24 cellular contexts compared by ENCODE assay signal in genomic region chr12:75891072-75891471, GRCh38.
DNase-seq lines count a peak whose midpoint lies in the region; ATAC-seq, FAIRE-seq and TF ChIP-seq lines count a peak whose summit lies in the region.
"Had no signal": no experiment of that assay in that cellular context is flagged by ENCODE, and none has a peak within 500 bp of the region (broad histone marks: within the 10 kb centered on the region; RNA-seq: fewer than 3 reads in every experiment).

No MANE protein-coding gene starts in this region.

- ATAC-seq in A549, result peak in 1 of 2 experiments; percentile 54; a peak in 3 of 6 replicates
- ATAC-seq in HG02938 (IDR thresholded peaks at IDR 0.05; ENCODE audit: unreplicated experiment), result no peak
- ATAC-seq: mucosa of descending colon; natural killer cell; stimulated activated naive CD8-positive, alpha-beta T cell treated with anti-CD3 and anti-CD28 coated beads, Interleukin-15, Interleukin-2, amounts not matched to agents 100 U/mL and 50 U/mL, for 24 hours had no signal

- DNase-seq in A549 (ENCODE audit: low read depth in 1 of 2, low spot score in 1 of 2), result no peak
- DNase-seq in NCI-H69 (lab: John Stamatoyannopoulos, UW), result no peak
- DNase-seq in midbrain (lab: John Stamatoyannopoulos, UW), result no peak
- no peak for DNase-seq in NCI-H1105 (lab: John Stamatoyannopoulos, UW)
- DNase-seq: ACHN; activated CD4-positive, alpha-beta T cell treated with anti-CD3 and anti-CD28 coated beads, Interleukin-2, amount 10 ng/mL, durations not matched to agents 7 days and 5 days; amniotic stem cell; brain microvascular endothelial cell; DMS79; mucosa of descending colon; natural killer cell; NCI-H1092; NCI-H1694 treated with DMSO at 0.1 percent for 48 hours; NCI-H526 treated with DMSO at 0.1 percent for 48 hours; ovary; SJCRH30; stimulated activated naive CD8-positive, alpha-beta T cell treated with anti-CD3 and anti-CD28 coated beads, Interleukin-15, Interleukin-2, amounts not matched to agents 100 U/mL and 50 U/mL, for 24 hours; SW 1271 had no signal

- CTCF ChIA-PET in A549 (lab: Yijun Ruan, JAX), result interaction anchor here (1.1 to 1.2 kb wide), 2 partner anchors 11 to 13 kb away, joined by 4 to 5 read pairs; no protein-coding TSS in a partner anchor
- CTCF ChIA-PET in HEK293 (lab: Yijun Ruan, JAX), result interaction anchor here (1.0 kb wide), 1 partner anchor 13 kb away, joined by 3 read pairs; no protein-coding TSS in a partner anchor

- H3K9me3 Mint-ChIP-seq in nephron, result no peaks in the 10 kb centered on the region
- H3K9me3 Mint-ChIP-seq: activated CD4-positive, alpha-beta T cell treated with anti-CD3 and anti-CD28 coated beads, Interleukin-2, amount 10 ng/mL, durations not matched to agents 7 days and 5 days; activated naive CD4-positive, alpha-beta T cell treated with anti-CD3 and anti-CD28 coated beads, Interleukin-2, amount 50 U/mL, for 24 hours; natural killer cell had no signal

- H3K4me3 Mint-ChIP-seq in nephron, result no peak overlapping the region
- H3K4me3 Mint-ChIP-seq: activated CD4-positive, alpha-beta T cell treated with anti-CD3 and anti-CD28 coated beads, Interleukin-2, amount 10 ng/mL, durations not matched to agents 7 days and 5 days; activated naive CD4-positive, alpha-beta T cell treated with anti-CD3 and anti-CD28 coated beads, Interleukin-2, amount 50 U/mL, for 24 hours; natural killer cell had no signal

- peak overlapping the region in 1 of 2 experiments; percentile 61; a peak in 3 of 6 replicates for H3K27ac ChIP-seq in A549
- no peak overlapping the region for H3K27ac ChIP-seq in HEK293 (ENCODE audit: extremely low read depth, low read depth, low read length)
- peak overlapping the region; percentile 14; the same call in 1 of the 2 replicates for H3K27ac ChIP-seq in VCaP
- H3K27ac ChIP-seq: brain microvascular endothelial cell, ovary, SJCRH30 had no signal

- no peak for TF ChIP-seq CTCF in A549 (IDR thresholded peaks at IDR 0.05)
- no peak for TF ChIP-seq CTCF in HEK293 (tag by site-specific recombination; IDR thresholded peaks at IDR 0.05)
- TF ChIP-seq CTCF in VCaP (conservative IDR thresholded peaks at IDR 0.05), result no peak
- TF ChIP-seq CTCF in nephron (IDR thresholded peaks at IDR 0.05; ENCODE audit: unreplicated experiment in 3 of 3), result no peak

- peaks cover 27% of the 10 kb centered on the region for H3K4me1 Mint-ChIP-seq in nephron
- H3K4me1 Mint-ChIP-seq: activated CD4-positive, alpha-beta T cell treated with anti-CD3 and anti-CD28 coated beads, Interleukin-2, amount 10 ng/mL, durations not matched to agents 7 days and 5 days; activated naive CD4-positive, alpha-beta T cell treated with anti-CD3 and anti-CD28 coated beads, Interleukin-2, amount 50 U/mL, for 24 hours; natural killer cell had no signal

- no peak for TF ChIP-seq POLR2A in A549 (IDR thresholded peaks at IDR 0.05; ENCODE audit: low read length)

- H3K36me3 ChIP-seq in HEK293 (ENCODE audit: control insufficient read depth in 2 of 2, insufficient read depth in 1 of 2, low read length in 2 of 2), result no peaks in the 10 kb centered on the region
- H3K36me3 ChIP-seq: brain microvascular endothelial cell, ovary, SJCRH30 had no signal

- no peak for FAIRE-seq in A549 (lab: Jason Lieb, UNC)
- FAIRE-seq: frontal cortex had no signal

- peak overlapping the region in 2 of 3 experiments; percentile 4 to 8 for H3K27ac Mint-ChIP-seq in nephron
- H3K27ac Mint-ChIP-seq: activated CD4-positive, alpha-beta T cell treated with anti-CD3 and anti-CD28 coated beads, Interleukin-2, amount 10 ng/mL, durations not matched to agents 7 days and 5 days; activated naive CD4-positive, alpha-beta T cell treated with anti-CD3 and anti-CD28 coated beads, Interleukin-2, amount 50 U/mL, for 24 hours had no signal

- H3K9me3 ChIP-seq in A549, result no peaks in the 10 kb centered on the region
- no peaks in the 10 kb centered on the region for H3K9me3 ChIP-seq in HEK293 (ENCODE audit: control insufficient read depth, insufficient read depth, low read depth, low read length)
- H3K9me3 ChIP-seq: mucosa of descending colon, ovary, SJCRH30 had no signal

- WGBS in A549 (ENCODE audit: missing lambda C conversion rate), result 56% methylated on average over 3 of the region's 3 CpGs

- TF ChIP-seq EP300 in A549 (IDR thresholded peaks at IDR 0.05), result no peak

- TF ChIP-seq RAD21 in A549 (conservative IDR thresholded peaks at IDR 0.05 in 1 of 2, IDR thresholded peaks at IDR 0.05 in 1 of 2), result no peak

- no peak overlapping the region for H3K4me3 ChIP-seq in A549
- no peak overlapping the region for H3K4me3 ChIP-seq in HEK293 (ENCODE audit: low read depth, low read length)
- H3K4me3 ChIP-seq: mucosa of descending colon, ovary, SJCRH30 had no signal

- 0 out of 3 replicates have a peak overlapping the region, but pooled peaks have one; percentile 19 for H3K4me2 ChIP-seq in A549

- H3K4me1 ChIP-seq in A549 (peaks cover 14% of the 10 kb centered on the region), HEK293 (ENCODE audit: control insufficient read depth, insufficient read depth, low read length) (no peaks in the 10 kb centered on the region; the same call in 1 of the 2 replicates)

- H3K27me3 Mint-ChIP-seq in nephron (ENCODE audit: low read depth), result peaks cover 5% of the 10 kb centered on the region

- POLR2A ChIA-PET in A549 (lab: Yijun Ruan, JAX) (no interaction called here), HEK293 (lab: Yijun Ruan, JAX) (no interaction called here)

- no peaks in the 10 kb centered on the region for H3K36me3 Mint-ChIP-seq in nephron (ENCODE audit: low read depth)
- H3K36me3 Mint-ChIP-seq: activated naive CD4-positive, alpha-beta T cell treated with anti-CD3 and anti-CD28 coated beads, Interleukin-2, amount 50 U/mL, for 24 hours; natural killer cell had no signal

TF ChIP-seq in A549, 52 proteins besides CTCF, POLR2A, EP300 and RAD21 (continues in another document):
- TF ChIP-seq RFX5 (IDR thresholded peaks at IDR 0.05), result no peak
- TF ChIP-seq CHD2 (IDR thresholded peaks at IDR 0.05; ENCODE audit: low read length, partially characterized antibody), result no peak
- TF ChIP-seq HEYL (CRISPR knock-in tag; IDR thresholded peaks at IDR 0.05), result no peak
- no peak for TF ChIP-seq POLR2AphosphoS2 (conservative IDR thresholded peaks at IDR 0.05; ENCODE audit: low read length)
- TF ChIP-seq, protein P1, sequence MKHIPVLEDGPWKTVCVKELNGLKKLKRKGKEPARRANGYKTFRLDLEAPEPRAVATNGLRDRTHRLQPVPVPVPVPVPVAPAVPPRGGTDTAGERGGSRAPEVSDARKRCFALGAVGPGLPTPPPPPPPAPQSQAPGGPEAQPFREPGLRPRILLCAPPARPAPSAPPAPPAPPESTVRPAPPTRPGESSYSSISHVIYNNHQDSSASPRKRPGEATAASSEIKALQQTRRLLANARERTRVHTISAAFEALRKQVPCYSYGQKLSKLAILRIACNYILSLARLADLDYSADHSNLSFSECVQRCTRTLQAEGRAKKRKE (CRISPR knock-in tag; IDR thresholded peaks at IDR 0.05; ENCODE audit: low read depth), result no peak
- TF ChIP-seq HOXB13 (CRISPR knock-in tag; IDR thresholded peaks at IDR 0.05; ENCODE audit: low read depth), result no peak
- no peak for TF ChIP-seq HMGXB4 (CRISPR knock-in tag; IDR thresholded peaks at IDR 0.05; ENCODE audit: borderline replicate concordance)
- TF ChIP-seq MAFK (IDR thresholded peaks at IDR 0.05; ENCODE audit: partially characterized antibody), result no peak

TF ChIP-seq in HEK293, 187 proteins besides CTCF, POLR2A, EP300 and RAD21:
- TF ChIP-seq ZNF621 (tag by site-specific recombination; IDR thresholded peaks at IDR 0.05) (no peak), ZSCAN16 (tag by site-specific recombination; IDR thresholded peaks at IDR 0.05) (peak; percentile 79)
TF ChIP-seq in HEK293: peak in this region for 1.
